Comparison of ENCODE assay signal across 12 cellular contexts in the genomic region with DNA sequence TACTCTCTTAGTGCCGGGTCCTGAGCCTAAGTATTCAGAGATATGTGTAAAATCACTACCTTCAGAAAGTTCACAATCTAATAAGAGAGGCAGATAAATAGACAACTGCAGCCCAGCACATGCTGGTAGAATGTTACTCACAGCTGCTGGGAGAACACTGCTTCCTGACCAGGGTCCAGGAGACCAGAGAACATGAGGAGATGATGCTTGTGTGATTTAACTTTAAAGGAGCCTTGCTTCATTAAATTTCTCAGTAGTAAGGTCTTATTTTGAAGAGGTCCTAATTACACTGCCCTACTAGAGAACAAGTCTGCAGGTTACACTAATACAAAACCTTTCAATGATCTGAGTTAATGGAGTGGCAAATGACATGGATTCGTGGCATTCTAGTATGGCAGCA.
DNase-seq lines count a peak whose midpoint lies in the region; ATAC-seq and TF ChIP-seq lines count a peak whose summit lies in the region.
"Had no signal": no experiment of that assay in that cellular context is flagged by ENCODE, and none has a peak within 500 bp of the region (broad histone marks: within the 10 kb centered on the region; RNA-seq: fewer than 3 reads in every experiment).

No MANE protein-coding gene starts in this region.

- peak overlapping the region; percentile 60 to 79 (median 72) for H3K4me3 Mint-ChIP-seq in immature natural killer cell

- POLR2A ChIA-PET in RWPE1 (lab: Yijun Ruan, JAX; ENCODE audit: low non-redundant PET): no interaction called here

- peak overlapping the region; percentile 55 to 82 (median 76) for H3K27ac Mint-ChIP-seq in immature natural killer cell

- H3K27ac ChIP-seq in DND-41 (ENCODE audit: low read length) (peak overlapping the region; percentile 30), RWPE1 (peak overlapping the region; percentile 68)
- H3K27ac ChIP-seq: lower lobe of right lung, suprapubic skin had no signal

- no peaks in the 10 kb centered on the region for H3K36me3 ChIP-seq in DND-41 (ENCODE audit: insufficient read depth, low read length)
- H3K36me3 ChIP-seq: lower lobe of right lung, suprapubic skin had no signal

- H3K9me3 ChIP-seq in DND-41 (ENCODE audit: insufficient read depth, low read length, severe bottlenecking): no peaks in the 10 kb centered on the region
- H3K9me3 ChIP-seq: lower lobe of right lung, suprapubic skin had no signal

- no peaks in the 10 kb centered on the region for H4K20me1 ChIP-seq in DND-41 (ENCODE audit: insufficient read depth, low read length)

- H2AFZ ChIP-seq in DND-41 (ENCODE audit: low read depth, low read length): no peak overlapping the region

- TF ChIP-seq CTCF in DND-41 (IDR thresholded peaks at IDR 0.05; ENCODE audit: borderline replicate concordance, extremely low read depth, low read length, poor library complexity, severe bottlenecking) (no peak), RWPE1 (conservative IDR thresholded peaks at IDR 0.05; ENCODE audit: low read depth) (no peak)

- H3K9ac ChIP-seq in DND-41 (ENCODE audit: low read depth, low read length): no peak overlapping the region

- no peak overlapping the region for H3K4me3 ChIP-seq in DND-41 (ENCODE audit: low read depth in 1 of 2, low read length in 2 of 2)
- H3K4me3 ChIP-seq: lower lobe of right lung, suprapubic skin had no signal

- no peaks in the 10 kb centered on the region for H3K27me3 ChIP-seq in DND-41 (ENCODE audit: insufficient read depth, low read length, poor library complexity)
- H3K27me3 ChIP-seq: suprapubic skin had no signal

- peaks cover 0 to 4% (median 0%) of the 10 kb centered on the region in 6 donors for H3K9me3 Mint-ChIP-seq in immature natural killer cell

- H3K4me1 Mint-ChIP-seq in immature natural killer cell: peaks cover 74 to 78% of the 10 kb centered on the region in 2 donors

- H3K4me1 ChIP-seq in DND-41 (ENCODE audit: insufficient read depth, low read length): peaks cover 42% of the 10 kb centered on the region

- no peak for ATAC-seq in DND-41 (ENCODE audit: insufficient read depth, low read depth)
- ATAC-seq in GM21528 (IDR thresholded peaks at IDR 0.05; ENCODE audit: low FRiP score, unreplicated experiment): peak; percentile 3
- ATAC-seq in HG03196 (IDR thresholded peaks at IDR 0.05; ENCODE audit: unreplicated experiment): no peak
- no peak for ATAC-seq in GM19467 (IDR thresholded peaks at IDR 0.05; ENCODE audit: unreplicated experiment)

- peaks cover 0 to 5% (median 3%) of the 10 kb centered on the region in 3 donors for H3K36me3 Mint-ChIP-seq in immature natural killer cell

- CTCF ChIA-PET in RWPE1 (lab: Yijun Ruan, JAX): interaction anchor here (0.7 kb wide), 1 partner anchor 236 kb away, joined by 3 read pairs; no protein-coding TSS in a partner anchor

- no peaks in the 10 kb centered on the region for H3K79me2 ChIP-seq in DND-41 (ENCODE audit: insufficient read depth, low read length)

- peaks cover 0 to 1% (median under 1%) of the 10 kb centered on the region in 3 donors for H3K27me3 Mint-ChIP-seq in immature natural killer cell (ENCODE audit: low read depth in 3 of 3)

- DNase-seq in DND-41: no peak
- no peak for DNase-seq in RWPE1 (ENCODE audit: low spot score)
- DNase-seq in immature natural killer cell: no peak
- no peak for DNase-seq in activated gamma-delta T cell (lab: John Stamatoyannopoulos, UW)
- DNase-seq: lower lobe of right lung, NCI-H1436, NCI-H69, SHP77 treated with DMSO at 0.1 percent for 48 hours had no signal

- peak overlapping the region; percentile 45 for H3K4me2 ChIP-seq in DND-41 (ENCODE audit: insufficient read depth, low read length)
